1 cellular context compared by ENCODE assay signal in genomic region chr19:13104848-13105646, GRCh38.
TF ChIP-seq lines count a peak whose summit lies in the region.

No MANE protein-coding gene starts in this region.

TF ChIP-seq in GM12878, 131 proteins besides CTCF, POLR2A, EP300 and RAD21:
- TF ChIP-seq NFXL1 (IDR thresholded peaks at IDR 0.05; ENCODE audit: borderline replicate concordance) (no peak), GATAD2B (conservative IDR thresholded peaks at IDR 0.05; ENCODE audit: low read depth) (0 out of 2 replicates have a peak, but pooled peaks have one; percentile 14), HCFC1 (IDR thresholded peaks at IDR 0.05; ENCODE audit: low read length) (no peak), ZBTB11 (CRISPR knock-in tag; IDR thresholded peaks at IDR 0.05) (no peak), USF1 (IDR thresholded peaks at IDR 0.05; ENCODE audit: borderline replicate concordance, extremely low read length, insufficient read depth, low read depth, low read length) (no peak), GABPA (IDR thresholded peaks at IDR 0.05; ENCODE audit: low read depth) (peak; percentile 82), ETV6 (conservative IDR thresholded peaks at IDR 0.05 in 1 of 2, IDR thresholded peaks at IDR 0.05 in 1 of 2; ENCODE audit: borderline replicate concordance in 1 of 2, low read depth in 1 of 2) (peak in 1 of 2 experiments; percentile 2; a peak in 1 of 4 replicates), TAF1 (IDR thresholded peaks at IDR 0.05; ENCODE audit: borderline replicate concordance, low read depth, low read length) (0 out of 2 replicates have a peak, but pooled peaks have one; percentile 25), SMAD1 (IDR thresholded peaks at IDR 0.05; ENCODE audit: low read depth, partially characterized antibody) (no peak), MAX (IDR thresholded peaks at IDR 0.05; ENCODE audit: low read depth, low read length) (no peak), CBFB (IDR thresholded peaks at IDR 0.05; ENCODE audit: low read depth) (0 out of 2 replicates have a peak, but pooled peaks have one; percentile 0)
- TF ChIP-seq, protein P1, sequence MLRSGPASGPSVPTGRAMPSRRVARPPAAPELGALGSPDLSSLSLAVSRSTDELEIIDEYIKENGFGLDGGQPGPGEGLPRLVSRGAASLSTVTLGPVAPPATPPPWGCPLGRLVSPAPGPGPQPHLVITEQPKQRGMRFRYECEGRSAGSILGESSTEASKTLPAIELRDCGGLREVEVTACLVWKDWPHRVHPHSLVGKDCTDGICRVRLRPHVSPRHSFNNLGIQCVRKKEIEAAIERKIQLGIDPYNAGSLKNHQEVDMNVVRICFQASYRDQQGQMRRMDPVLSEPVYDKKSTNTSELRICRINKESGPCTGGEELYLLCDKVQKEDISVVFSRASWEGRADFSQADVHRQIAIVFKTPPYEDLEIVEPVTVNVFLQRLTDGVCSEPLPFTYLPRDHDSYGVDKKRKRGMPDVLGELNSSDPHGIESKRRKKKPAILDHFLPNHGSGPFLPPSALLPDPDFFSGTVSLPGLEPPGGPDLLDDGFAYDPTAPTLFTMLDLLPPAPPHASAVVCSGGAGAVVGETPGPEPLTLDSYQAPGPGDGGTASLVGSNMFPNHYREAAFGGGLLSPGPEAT (IDR thresholded peaks at IDR 0.05; ENCODE audit: low read depth) = no peak
